ENCODE assay signal across 9 cellular contexts in the genomic region with DNA sequence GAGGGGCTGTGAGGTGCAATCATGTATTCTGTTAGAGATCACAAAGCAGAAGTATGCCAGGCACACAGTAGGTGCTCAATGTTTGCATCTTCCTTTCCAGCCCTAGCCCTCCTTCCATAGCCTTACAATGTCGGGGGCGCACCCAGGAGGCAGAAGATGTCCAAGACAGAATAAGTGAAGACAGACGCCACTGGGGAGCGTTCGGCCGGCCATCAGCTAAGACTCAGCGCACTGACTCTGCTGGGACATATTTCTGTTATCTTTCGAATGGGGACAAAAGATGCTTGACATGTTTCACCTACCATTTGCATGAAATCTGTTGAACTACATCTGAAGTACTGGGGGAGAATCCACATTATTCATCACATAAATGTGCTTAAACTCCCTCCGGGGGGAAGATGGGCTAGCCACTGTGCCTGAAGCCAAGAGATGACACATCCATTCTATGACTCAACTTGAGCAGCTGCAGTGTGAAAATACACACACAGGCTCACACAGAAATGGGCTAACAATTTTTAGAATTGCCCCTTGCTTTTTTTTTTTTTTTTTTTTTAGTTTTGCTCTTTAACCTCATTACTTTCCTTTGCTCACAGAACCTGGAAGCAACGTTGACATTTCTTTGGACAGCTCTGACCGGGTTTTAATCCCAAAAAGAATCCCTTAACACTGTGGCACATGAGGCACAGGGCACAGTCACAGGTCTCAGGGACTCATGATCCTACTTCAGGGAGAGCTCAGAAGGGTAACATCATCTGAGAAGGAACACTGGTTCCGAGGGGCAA. TPM values are rescaled to one million over a fixed set of nuclear protein-coding genes. Genes with fewer than 3 reads are reported as not detected.
DNase-seq lines count a peak whose midpoint lies in the region; ATAC-seq and FAIRE-seq lines count a peak whose summit lies in the region.
"Had no signal": no experiment of that assay in that cellular context is flagged by ENCODE, and none has a peak within 500 bp of the region (broad histone marks: within the 10 kb centered on the region; RNA-seq: fewer than 3 reads in every experiment).

No MANE protein-coding gene starts in this region.

- FAIRE-seq in urothelium cell line (lab: Jason Lieb, UNC), result peak; percentile 89

- DNase-seq in stimulated activated CD4-positive, alpha-beta T cell treated with anti-CD3 and anti-CD28 coated beads, Interleukin-4, amount 100 ng/mL, for 24 hours, result peak; percentile 60
- no peak for DNase-seq in stimulated activated CD4-positive, alpha-beta T cell treated with anti-CD3 and anti-CD28 coated beads, Interleukin-4, amount 100 ng/mL, for 1 hour
- peak; percentile 17 for DNase-seq in activated T-cell treated with anti-CD3 and anti-CD28 coated beads, Interleukin-2, amount 50 U/mL, for 4 hours
- DNase-seq in head of caudate nucleus (peak in 25 of 42 donors; percentile 25 to 86 (median 55)), urothelium cell line (ENCODE audit: low spot score) (peak; percentile 91), immature natural killer cell (no peak), NCI-H774 (lab: John Stamatoyannopoulos, UW) (no peak)
- DNase-seq in effector CD4-positive, alpha-beta T cell, result no peak
- DNase-seq: T-helper 17 cell had no signal

- H3K36me3 Mint-ChIP-seq in activated T-cell treated with anti-CD3 and anti-CD28 coated beads, Interleukin-2, amount 50 U/mL, for 4 hours (ENCODE audit: insufficient read depth), result peaks cover 33% of the 10 kb centered on the region
- peaks cover 0 to 11% (median 10%) of the 10 kb centered on the region in 3 donors for H3K36me3 Mint-ChIP-seq in immature natural killer cell

- intact Hi-C loops in head of caudate nucleus (cut with DNase I), result loop anchor here (10.0 kb wide), 1 partner anchor 121 kb away; no protein-coding TSS in a partner anchor

- no peak overlapping the region for H3K4me3 Mint-ChIP-seq in activated T-cell treated with anti-CD3 and anti-CD28 coated beads, Interleukin-2, amount 50 U/mL, for 4 hours
- no peak overlapping the region for H3K4me3 Mint-ChIP-seq in immature natural killer cell
- H3K4me3 Mint-ChIP-seq: T-helper 17 cell had no signal

- ATAC-seq in activated T-cell treated with anti-CD3 and anti-CD28 coated beads, Interleukin-2, amount 50 U/mL, for 4 hours, result peak; percentile 83 to 86
- ATAC-seq: T-helper 17 cell had no signal

- H3K4me1 Mint-ChIP-seq in activated T-cell treated with anti-CD3 and anti-CD28 coated beads, Interleukin-2, amount 50 U/mL, for 4 hours (ENCODE audit: low read depth), result peaks cover 59% of the 10 kb centered on the region
- H3K4me1 Mint-ChIP-seq in immature natural killer cell, result peaks cover 1 to 58% of the 10 kb centered on the region in 2 donors

- H3K27ac Mint-ChIP-seq in immature natural killer cell, result no peak overlapping the region
- H3K27ac Mint-ChIP-seq: T-helper 17 cell had no signal

- H3K9me3 Mint-ChIP-seq in activated T-cell treated with anti-CD3 and anti-CD28 coated beads, Interleukin-2, amount 50 U/mL, for 4 hours, result no peaks in the 10 kb centered on the region
- peaks cover 0 to 3% (median 0%) of the 10 kb centered on the region in 6 donors for H3K9me3 Mint-ChIP-seq in immature natural killer cell

- H3K27me3 Mint-ChIP-seq in activated T-cell treated with anti-CD3 and anti-CD28 coated beads, Interleukin-2, amount 50 U/mL, for 4 hours (ENCODE audit: low read depth), result no peaks in the 10 kb centered on the region
- peaks cover 4 to 7% (median 6%) of the 10 kb centered on the region in 3 donors for H3K27me3 Mint-ChIP-seq in immature natural killer cell (ENCODE audit: low read depth in 3 of 3)

RNA-seq across cellular contexts. Expression of a gene that starts 7.9 kb away (rescaled TPM):
- total RNA-seq in activated T-cell treated with anti-CD3 and anti-CD28 coated beads, Interleukin-2, amount 50 U/mL, for 4 hours, result 100 to 1,000 TPM; 103 to 133 (median 132) TPM
- 10 to 100 TPM in 1 of 3 donors, 1 to 10 TPM in 2; 5.6 to 24.7 (median 9.1) TPM for polyA plus RNA-seq in immature natural killer cell

Comparison
In these comparisons a context has a peak if more than half of its experiments do, and no peak if none do; other contexts are left out.
1. DNase-seq: peak in stimulated activated CD4-positive, alpha-beta T cell treated with anti-CD3 and anti-CD28 coated beads, Interleukin-4, amount 100 ng/mL, for 24 hours (single experiment), activated T-cell treated with anti-CD3 and anti-CD28 coated beads, Interleukin-2, amount 50 U/mL, for 4 hours (single experiment), head of caudate nucleus (25 of 42) and urothelium cell line (single experiment); none in stimulated activated CD4-positive, alpha-beta T cell treated with anti-CD3 and anti-CD28 coated beads, Interleukin-4, amount 100 ng/mL, for 1 hour (single experiment), immature natural killer cell (0 of 3), effector CD4-positive, alpha-beta T cell (single experiment) and NCI-H774 (single experiment).